18 cellular contexts compared by ENCODE assay signal in the genomic region with DNA sequence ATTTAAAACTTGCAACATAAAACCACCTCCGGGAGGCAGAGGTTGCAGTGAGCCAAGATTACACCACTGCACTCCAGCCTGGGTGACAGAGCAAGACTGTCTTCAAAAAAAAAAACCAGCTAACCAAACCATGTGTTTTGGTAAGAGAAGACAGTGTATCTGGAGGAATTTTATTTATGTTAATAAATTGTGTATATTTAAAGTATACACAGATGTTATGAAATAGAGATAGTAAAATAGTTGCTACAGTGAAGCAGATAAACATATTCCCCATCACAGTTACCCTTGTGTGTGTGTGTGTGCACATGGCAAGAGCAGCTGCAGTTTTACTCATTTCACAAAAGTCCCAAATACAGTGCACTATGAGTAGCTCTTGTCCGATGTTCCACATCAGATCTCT. TPM values are rescaled to one million over a fixed set of nuclear protein-coding genes. Genes with fewer than 3 reads are reported as not detected.
DNase-seq lines count a peak whose midpoint lies in the region; ATAC-seq and TF ChIP-seq lines count a peak whose summit lies in the region.
"Had no signal": no experiment of that assay in that cellular context is flagged by ENCODE, and none has a peak within 500 bp of the region (broad histone marks: within the 10 kb centered on the region; RNA-seq: fewer than 3 reads in every experiment).

No MANE protein-coding gene starts in this region.

- ATAC-seq in T-cell (replicated peaks in 1 of 4): no peak
- ATAC-seq in naive thymus-derived CD8-positive, alpha-beta T cell: no peak
- ATAC-seq: A549 had no signal

- TF ChIP-seq CTCF in endothelial cell (IDR thresholded peaks at IDR 0.05; ENCODE audit: unreplicated experiment): no peak
- no peak for TF ChIP-seq CTCF in GM13977 (IDR thresholded peaks at IDR 0.05; ENCODE audit: extremely low read depth, insufficient read depth, missing control alignments)

- CTCF ChIA-PET in activated naive CD4-positive, alpha-beta T cell treated with anti-CD3 and anti-CD28 coated beads for 36 hours (lab: Charles Lee): interaction anchor here (0.6 to 2.0 kb wide), 3 partner anchors 9 to 230 kb away, joined by 3 to 7 read pairs (median 3); no protein-coding TSS in a partner anchor
- CTCF ChIA-PET in T-cell (lab: Charles Lee): interaction anchor here (0.6 to 1.6 kb wide), 4 partner anchors 10 to 174 kb away, joined by 3 to 7 read pairs (median 4); no protein-coding TSS in a partner anchor

- POLR2A ChIA-PET in T-cell (lab: Charles Lee): no interaction called here
- POLR2A ChIA-PET in naive thymus-derived CD8-positive, alpha-beta T cell (lab: Charles Lee): interaction anchor here (1.4 kb wide), 1 partner anchor 10 kb away, joined by 5 read pairs; no protein-coding TSS in a partner anchor

- intact Hi-C loops in activated naive CD4-positive, alpha-beta T cell treated with anti-CD3 and anti-CD28 coated beads for 36 hours (cut with micrococcal nuclease): no loop called here

- H3K9me3 Mint-ChIP-seq in activated naive CD4-positive, alpha-beta T cell treated with anti-CD3 and anti-CD28 coated beads for 36 hours: no peaks in the 10 kb centered on the region
- H3K9me3 Mint-ChIP-seq in T-cell: no peaks in the 10 kb centered on the region
- H3K9me3 Mint-ChIP-seq in endothelial cell (ENCODE audit: unreplicated experiment): no peaks in the 10 kb centered on the region
- no peaks in the 10 kb centered on the region for H3K9me3 Mint-ChIP-seq in naive thymus-derived CD8-positive, alpha-beta T cell

- peaks cover 48% of the 10 kb centered on the region for H3K4me1 Mint-ChIP-seq in activated naive CD4-positive, alpha-beta T cell treated with anti-CD3 and anti-CD28 coated beads for 36 hours (ENCODE audit: low read depth)
- H3K4me1 Mint-ChIP-seq in T-cell (peaks cover 36 to 79% (median 72%) of the 10 kb centered on the region in 3 donors), endothelial cell (ENCODE audit: unreplicated experiment) (no peaks in the 10 kb centered on the region)
- H3K4me1 Mint-ChIP-seq in naive thymus-derived CD8-positive, alpha-beta T cell: peaks cover 30 to 64% (median 45%) of the 10 kb centered on the region in 4 donors

- peak overlapping the region; percentile 11 for H3K27ac Mint-ChIP-seq in activated naive CD4-positive, alpha-beta T cell treated with anti-CD3 and anti-CD28 coated beads for 36 hours
- H3K27ac Mint-ChIP-seq in T-cell (peak overlapping the region; percentile 90 to 96), endothelial cell (ENCODE audit: unreplicated experiment) (no peak overlapping the region)
- H3K27ac Mint-ChIP-seq in naive thymus-derived CD8-positive, alpha-beta T cell: peak overlapping the region; percentile 37 to 95 (median 89)

- H3K27me3 Mint-ChIP-seq in activated naive CD4-positive, alpha-beta T cell treated with anti-CD3 and anti-CD28 coated beads for 36 hours (ENCODE audit: low read depth): no peaks in the 10 kb centered on the region
- H3K27me3 Mint-ChIP-seq in T-cell (no peaks in the 10 kb centered on the region), endothelial cell (ENCODE audit: unreplicated experiment) (peaks cover 4% of the 10 kb centered on the region)
- no peaks in the 10 kb centered on the region for H3K27me3 Mint-ChIP-seq in naive thymus-derived CD8-positive, alpha-beta T cell

- no peak for DNase-seq in activated naive CD4-positive, alpha-beta T cell treated with anti-CD3 and anti-CD28 coated beads for 36 hours
- DNase-seq in activated naive CD4-positive, alpha-beta T cell (lab: John Stamatoyannopoulos, UW): no peak
- no peak for DNase-seq in T-cell
- no peak for DNase-seq in endothelial cell (ENCODE audit: low spot score)
- no peak for DNase-seq in naive thymus-derived CD8-positive, alpha-beta T cell
- no peak for DNase-seq in HUDEP-2 (lab: John Stamatoyannopoulos, UW; ENCODE audit: unreplicated experiment in 76 of 76)
- DNase-seq in GM13977 (ENCODE audit: low spot score): no peak
- no peak for DNase-seq in stimulated activated CD4-positive, alpha-beta T cell treated with anti-CD3 and anti-CD28 coated beads, Interleukin-4, amount 100 ng/mL, for 24 hours
- DNase-seq: Calu3, DMS53, MG63, NCI-H1092, NCI-H146, NCI-H2081 treated with DMSO at 0.1 percent for 48 hours, NCI-H510A treated with DMSO at 0.1 percent for 48 hours, NCI-H82, PC-9 had no signal

- in situ Hi-C loops in GM13977 (cut with MboI; ENCODE audit: low pct_unique_long_range_greater_than_20kb, low sequenced_read_pairs, unreplicated experiment): no loop called here

- peaks cover 55% of the 10 kb centered on the region for H3K36me3 Mint-ChIP-seq in activated naive CD4-positive, alpha-beta T cell treated with anti-CD3 and anti-CD28 coated beads for 36 hours (ENCODE audit: low read depth)
- H3K36me3 Mint-ChIP-seq in T-cell (peaks cover 84% of the 10 kb centered on the region), endothelial cell (ENCODE audit: low read depth, unreplicated experiment) (peaks cover 37% of the 10 kb centered on the region)
- peaks cover 10 to 89% (median 48%) of the 10 kb centered on the region in 3 donors for H3K36me3 Mint-ChIP-seq in naive thymus-derived CD8-positive, alpha-beta T cell

- H3K4me3 Mint-ChIP-seq in activated naive CD4-positive, alpha-beta T cell treated with anti-CD3 and anti-CD28 coated beads for 36 hours: no peak overlapping the region
- H3K4me3 Mint-ChIP-seq in T-cell (peak overlapping the region in 1 of 3 donors; percentile 72), endothelial cell (ENCODE audit: unreplicated experiment) (peak overlapping the region; percentile 66)
- no peak overlapping the region for H3K4me3 Mint-ChIP-seq in naive thymus-derived CD8-positive, alpha-beta T cell

RNA-seq across cellular contexts. Expression of a gene that starts 54.8 kb away (rescaled TPM):
- under 1 TPM in 1 of 2 experiments, not detected in 1; 0.14 TPM for total RNA-seq in activated naive CD4-positive, alpha-beta T cell treated with anti-CD3 and anti-CD28 coated beads for 36 hours
- total RNA-seq in T-cell: 1 to 10 TPM in 4 of 5 donors, under 1 TPM in 1; 0.76 to 2.8 (median 1.8) TPM
- 0.54 TPM for total RNA-seq in endothelial cell (ENCODE audit: unreplicated experiment)
- not detected for total RNA-seq in naive thymus-derived CD8-positive, alpha-beta T cell
- polyA plus RNA-seq in naive thymus-derived CD8-positive, alpha-beta T cell: under 1 TPM; 0.05 to 0.24 (median 0.07) TPM
